In the genomic region with DNA sequence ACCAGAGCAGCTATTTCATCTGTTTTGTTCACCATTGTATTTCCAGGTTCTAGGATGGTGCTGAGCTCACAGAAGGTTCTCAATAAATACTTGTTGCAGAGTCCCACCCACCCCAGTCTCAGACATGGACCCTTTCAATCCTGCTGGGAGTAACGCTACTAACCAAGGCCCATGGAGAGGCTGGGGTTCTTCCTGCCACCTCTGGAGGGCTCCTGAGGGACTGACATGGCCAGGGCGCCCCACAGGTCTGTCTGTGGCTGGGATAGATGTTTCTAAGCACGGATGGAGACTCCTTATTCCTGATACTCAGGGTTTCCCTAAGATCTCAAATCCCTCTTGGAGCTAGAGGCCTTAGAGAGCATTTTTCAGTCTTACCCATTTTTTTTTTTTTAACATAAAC, we compare ENCODE assay signal across 2 cellular contexts.
TF ChIP-seq lines count a peak whose summit lies in the region.

No MANE protein-coding gene starts in this region.

TF ChIP-seq in HCT116, 20 proteins besides CTCF, POLR2A, EP300 and RAD21:
- TF ChIP-seq, protein P1, sequence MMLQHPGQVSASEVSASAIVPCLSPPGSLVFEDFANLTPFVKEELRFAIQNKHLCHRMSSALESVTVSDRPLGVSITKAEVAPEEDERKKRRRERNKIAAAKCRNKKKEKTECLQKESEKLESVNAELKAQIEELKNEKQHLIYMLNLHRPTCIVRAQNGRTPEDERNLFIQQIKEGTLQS (IDR thresholded peaks at IDR 0.05): no peak
- TF ChIP-seq JUND (IDR thresholded peaks at IDR 0.05): no peak
- TF ChIP-seq, protein P2, sequence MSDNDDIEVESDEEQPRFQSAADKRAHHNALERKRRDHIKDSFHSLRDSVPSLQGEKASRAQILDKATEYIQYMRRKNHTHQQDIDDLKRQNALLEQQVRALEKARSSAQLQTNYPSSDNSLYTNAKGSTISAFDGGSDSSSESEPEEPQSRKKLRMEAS (IDR thresholded peaks at IDR 0.05): no peak
- TF ChIP-seq EGR1 (IDR thresholded peaks at IDR 0.05; ENCODE audit: low read depth): no peak
- TF ChIP-seq SIN3A (IDR thresholded peaks at IDR 0.05; ENCODE audit: low read depth): no peak
- no peak for TF ChIP-seq SRF (IDR thresholded peaks at IDR 0.05; ENCODE audit: low read depth)
- TF ChIP-seq CBX3 (IDR thresholded peaks at IDR 0.05; ENCODE audit: low read depth): no peak
- no peak for TF ChIP-seq SP1 (IDR thresholded peaks at IDR 0.05; ENCODE audit: low read depth)
- no peak for TF ChIP-seq ZNF274 (IDR thresholded peaks at IDR 0.05; ENCODE audit: low read depth, low read length)
- TF ChIP-seq, protein P3, sequence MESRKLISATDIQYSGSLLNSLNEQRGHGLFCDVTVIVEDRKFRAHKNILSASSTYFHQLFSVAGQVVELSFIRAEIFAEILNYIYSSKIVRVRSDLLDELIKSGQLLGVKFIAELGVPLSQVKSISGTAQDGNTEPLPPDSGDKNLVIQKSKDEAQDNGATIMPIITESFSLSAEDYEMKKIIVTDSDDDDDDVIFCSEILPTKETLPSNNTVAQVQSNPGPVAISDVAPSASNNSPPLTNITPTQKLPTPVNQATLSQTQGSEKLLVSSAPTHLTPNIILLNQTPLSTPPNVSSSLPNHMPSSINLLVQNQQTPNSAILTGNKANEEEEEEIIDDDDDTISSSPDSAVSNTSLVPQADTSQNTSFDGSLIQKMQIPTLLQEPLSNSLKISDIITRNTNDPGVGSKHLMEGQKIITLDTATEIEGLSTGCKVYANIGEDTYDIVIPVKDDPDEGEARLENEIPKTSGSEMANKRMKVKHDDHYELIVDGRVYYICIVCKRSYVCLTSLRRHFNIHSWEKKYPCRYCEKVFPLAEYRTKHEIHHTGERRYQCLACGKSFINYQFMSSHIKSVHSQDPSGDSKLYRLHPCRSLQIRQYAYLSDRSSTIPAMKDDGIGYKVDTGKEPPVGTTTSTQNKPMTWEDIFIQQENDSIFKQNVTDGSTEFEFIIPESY (IDR thresholded peaks at IDR 0.05; ENCODE audit: extremely low read depth, insufficient replicate concordance, low read length): no peak
- no peak for TF ChIP-seq EZH2 (IDR thresholded peaks at IDR 0.05)
- no peak for TF ChIP-seq TCF7L2 (IDR thresholded peaks at IDR 0.05; ENCODE audit: borderline replicate concordance, extremely low read depth, insufficient read depth, insufficient read length)

TF ChIP-seq in K562, 482 proteins besides CTCF, POLR2A, EP300 and RAD21:
- no peak for TF ChIP-seq GTF2A2 (tag; IDR thresholded peaks at IDR 0.05)
- no peak for TF ChIP-seq RBM15 (IDR thresholded peaks at IDR 0.05; ENCODE audit: insufficient read depth, low read length)
- TF ChIP-seq CEBPG (CRISPR knock-in tag; IDR thresholded peaks at IDR 0.05): no peak
- TF ChIP-seq CEBPG (tag; conservative IDR thresholded peaks at IDR 0.05 in 1 of 2, IDR thresholded peaks at IDR 0.05 in 1 of 2): no peak
- TF ChIP-seq ATF7 (IDR thresholded peaks at IDR 0.05): no peak
- no peak for TF ChIP-seq PCBP1 (IDR thresholded peaks at IDR 0.05; ENCODE audit: low read depth, low read length, poor library complexity, severe bottlenecking)
- no peak for TF ChIP-seq TAL1 (IDR thresholded peaks at IDR 0.05)
- TF ChIP-seq SIN3A (IDR thresholded peaks at IDR 0.05; ENCODE audit: borderline replicate concordance in 2 of 2, control insufficient read depth in 1 of 2, low read depth in 2 of 2, low read length in 2 of 2): no peak
- TF ChIP-seq, protein P4, sequence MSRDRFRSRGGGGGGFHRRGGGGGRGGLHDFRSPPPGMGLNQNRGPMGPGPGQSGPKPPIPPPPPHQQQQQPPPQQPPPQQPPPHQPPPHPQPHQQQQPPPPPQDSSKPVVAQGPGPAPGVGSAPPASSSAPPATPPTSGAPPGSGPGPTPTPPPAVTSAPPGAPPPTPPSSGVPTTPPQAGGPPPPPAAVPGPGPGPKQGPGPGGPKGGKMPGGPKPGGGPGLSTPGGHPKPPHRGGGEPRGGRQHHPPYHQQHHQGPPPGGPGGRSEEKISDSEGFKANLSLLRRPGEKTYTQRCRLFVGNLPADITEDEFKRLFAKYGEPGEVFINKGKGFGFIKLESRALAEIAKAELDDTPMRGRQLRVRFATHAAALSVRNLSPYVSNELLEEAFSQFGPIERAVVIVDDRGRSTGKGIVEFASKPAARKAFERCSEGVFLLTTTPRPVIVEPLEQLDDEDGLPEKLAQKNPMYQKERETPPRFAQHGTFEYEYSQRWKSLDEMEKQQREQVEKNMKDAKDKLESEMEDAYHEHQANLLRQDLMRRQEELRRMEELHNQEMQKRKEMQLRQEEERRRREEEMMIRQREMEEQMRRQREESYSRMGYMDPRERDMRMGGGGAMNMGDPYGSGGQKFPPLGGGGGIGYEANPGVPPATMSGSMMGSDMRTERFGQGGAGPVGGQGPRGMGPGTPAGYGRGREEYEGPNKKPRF (IDR thresholded peaks at IDR 0.05; ENCODE audit: low read depth, low read length): no peak
- TF ChIP-seq ZNF408 (CRISPR knock-in tag; IDR thresholded peaks at IDR 0.05; ENCODE audit: low read depth): no peak
- TF ChIP-seq XRCC3 (IDR thresholded peaks at IDR 0.05): no peak
- TF ChIP-seq RBM14 (IDR thresholded peaks at IDR 0.05; ENCODE audit: borderline replicate concordance, insufficient read depth, low read depth, low read length): no peak
- TF ChIP-seq, protein P5, sequence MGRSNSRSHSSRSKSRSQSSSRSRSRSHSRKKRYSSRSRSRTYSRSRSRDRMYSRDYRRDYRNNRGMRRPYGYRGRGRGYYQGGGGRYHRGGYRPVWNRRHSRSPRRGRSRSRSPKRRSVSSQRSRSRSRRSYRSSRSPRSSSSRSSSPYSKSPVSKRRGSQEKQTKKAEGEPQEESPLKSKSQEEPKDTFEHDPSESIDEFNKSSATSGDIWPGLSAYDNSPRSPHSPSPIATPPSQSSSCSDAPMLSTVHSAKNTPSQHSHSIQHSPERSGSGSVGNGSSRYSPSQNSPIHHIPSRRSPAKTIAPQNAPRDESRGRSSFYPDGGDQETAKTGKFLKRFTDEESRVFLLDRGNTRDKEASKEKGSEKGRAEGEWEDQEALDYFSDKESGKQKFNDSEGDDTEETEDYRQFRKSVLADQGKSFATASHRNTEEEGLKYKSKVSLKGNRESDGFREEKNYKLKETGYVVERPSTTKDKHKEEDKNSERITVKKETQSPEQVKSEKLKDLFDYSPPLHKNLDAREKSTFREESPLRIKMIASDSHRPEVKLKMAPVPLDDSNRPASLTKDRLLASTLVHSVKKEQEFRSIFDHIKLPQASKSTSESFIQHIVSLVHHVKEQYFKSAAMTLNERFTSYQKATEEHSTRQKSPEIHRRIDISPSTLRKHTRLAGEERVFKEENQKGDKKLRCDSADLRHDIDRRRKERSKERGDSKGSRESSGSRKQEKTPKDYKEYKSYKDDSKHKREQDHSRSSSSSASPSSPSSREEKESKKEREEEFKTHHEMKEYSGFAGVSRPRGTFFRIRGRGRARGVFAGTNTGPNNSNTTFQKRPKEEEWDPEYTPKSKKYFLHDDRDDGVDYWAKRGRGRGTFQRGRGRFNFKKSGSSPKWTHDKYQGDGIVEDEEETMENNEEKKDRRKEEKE (IDR thresholded peaks at IDR 0.05; ENCODE audit: borderline replicate concordance in 1 of 2, control insufficient read depth in 1 of 2, low read depth in 2 of 2, low read length in 1 of 2): no peak
- TF ChIP-seq JUN (IDR thresholded peaks at IDR 0.05; ENCODE audit: borderline replicate concordance, low read depth, low read length): no peak
- TF ChIP-seq JUN (CRISPR knock-in tag; IDR thresholded peaks at IDR 0.05; ENCODE audit: borderline replicate concordance): no peak
- TF ChIP-seq, protein P6, sequence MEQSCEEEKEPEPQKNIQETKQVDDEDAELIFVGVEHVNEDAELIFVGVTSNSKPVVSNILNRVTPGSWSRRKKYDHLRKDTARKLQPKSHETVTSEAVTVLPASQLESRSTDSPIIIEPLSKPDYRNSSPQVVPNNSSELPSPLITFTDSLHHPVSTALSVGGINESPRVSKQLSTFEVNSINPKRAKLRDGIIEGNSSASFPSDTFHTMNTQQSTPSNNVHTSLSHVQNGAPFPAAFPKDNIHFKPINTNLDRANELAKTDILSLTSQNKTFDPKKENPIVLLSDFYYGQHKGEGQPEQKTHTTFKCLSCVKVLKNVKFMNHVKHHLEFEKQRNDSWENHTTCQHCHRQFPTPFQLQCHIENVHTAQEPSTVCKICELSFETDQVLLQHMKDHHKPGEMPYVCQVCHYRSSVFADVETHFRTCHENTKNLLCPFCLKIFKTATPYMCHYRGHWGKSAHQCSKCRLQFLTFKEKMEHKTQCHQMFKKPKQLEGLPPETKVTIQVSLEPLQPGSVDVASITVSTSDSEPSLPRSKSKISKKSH (CRISPR knock-in tag; IDR thresholded peaks at IDR 0.05): no peak
- TF ChIP-seq PTRF (tag; IDR thresholded peaks at IDR 0.05): no peak
- TF ChIP-seq ZNF140 (CRISPR knock-in tag; IDR thresholded peaks at IDR 0.05): no peak
- TF ChIP-seq RAD51 (IDR thresholded peaks at IDR 0.05; ENCODE audit: borderline replicate concordance, low read depth): no peak
- TF ChIP-seq RBM25 (IDR thresholded peaks at IDR 0.05; ENCODE audit: low read depth, low read length, severe bottlenecking): no peak
- TF ChIP-seq, protein P7, sequence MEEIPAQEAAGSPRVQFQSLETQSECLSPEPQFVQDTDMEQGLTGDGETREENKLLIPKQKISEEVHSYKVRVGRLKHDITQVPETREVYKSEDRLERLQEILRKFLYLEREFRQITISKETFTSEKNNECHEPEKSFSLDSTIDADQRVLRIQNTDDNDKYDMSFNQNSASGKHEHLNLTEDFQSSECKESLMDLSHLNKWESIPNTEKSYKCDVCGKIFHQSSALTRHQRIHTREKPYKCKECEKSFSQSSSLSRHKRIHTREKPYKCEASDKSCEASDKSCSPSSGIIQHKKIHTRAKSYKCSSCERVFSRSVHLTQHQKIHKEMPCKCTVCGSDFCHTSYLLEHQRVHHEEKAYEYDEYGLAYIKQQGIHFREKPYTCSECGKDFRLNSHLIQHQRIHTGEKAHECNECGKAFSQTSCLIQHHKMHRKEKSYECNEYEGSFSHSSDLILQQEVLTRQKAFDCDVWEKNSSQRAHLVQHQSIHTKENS (CRISPR knock-in tag; IDR thresholded peaks at IDR 0.05): no peak
- TF ChIP-seq ZNF24 (IDR thresholded peaks at IDR 0.05): no peak
